ENCODE assay signal across 23 cellular contexts in the genomic region with DNA sequence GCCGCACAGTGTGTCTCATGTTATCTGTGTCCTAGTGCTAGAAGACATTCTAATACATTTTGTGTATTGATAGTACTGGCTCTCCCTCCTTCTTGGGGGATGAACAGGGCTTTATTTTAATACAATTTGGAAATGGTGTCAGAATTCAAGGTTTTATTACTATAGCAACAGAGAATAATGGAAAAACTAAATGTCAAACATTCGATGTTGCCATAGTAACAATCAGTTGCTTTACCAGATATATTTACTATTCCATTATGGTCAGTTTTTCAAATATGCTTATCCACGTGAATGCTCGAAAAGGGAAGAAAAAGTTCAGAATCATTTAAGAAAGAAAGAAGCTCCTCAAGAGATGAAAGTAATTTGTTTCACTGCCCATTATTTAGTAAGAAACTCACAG. TPM values are rescaled to one million over a fixed set of nuclear protein-coding genes. Genes with fewer than 3 reads are reported as not detected.
DNase-seq lines count a peak whose midpoint lies in the region; ATAC-seq, FAIRE-seq and TF ChIP-seq lines count a peak whose summit lies in the region.
"Had no signal": no experiment of that assay in that cellular context is flagged by ENCODE, and none has a peak within 500 bp of the region (broad histone marks: within the 10 kb centered on the region; RNA-seq: fewer than 3 reads in every experiment).

No MANE protein-coding gene starts in this region.

- no peak overlapping the region for H3K9ac ChIP-seq in K562 (ENCODE audit: insufficient read depth in 1 of 2, low read depth in 2 of 2, low read length in 2 of 2)

- TF ChIP-seq EP300 in K562 (IDR thresholded peaks at IDR 0.05; ENCODE audit: low read length) = no peak

- no peaks in the 10 kb centered on the region for H3K36me3 ChIP-seq in K562 (ENCODE audit: control insufficient read depth, insufficient read depth, low read length)
- H3K36me3 ChIP-seq: SJCRH30 had no signal

- POLR2A ChIA-PET in K562 (lab: Yijun Ruan, JAX) = no interaction called here

- no peaks in the 10 kb centered on the region for H3K9me1 ChIP-seq in K562 (ENCODE audit: control insufficient read depth, insufficient read depth, low read length)

- FAIRE-seq in K562 (lab: Jason Lieb, UNC) = no peak
- FAIRE-seq: GM12891, H54 had no signal

- ATAC-seq in K562 = no peak
- no peak for ATAC-seq in foreskin keratinocyte
- ATAC-seq in right cardiac atrium = no peak
- ATAC-seq in GM18909 (IDR thresholded peaks at IDR 0.05; ENCODE audit: poor library complexity, unreplicated experiment) = no peak
- no peak for ATAC-seq in HG03175 (IDR thresholded peaks at IDR 0.05; ENCODE audit: unreplicated experiment)
- ATAC-seq: Right ventricle myocardium inferior, SK-N-SH treated with all-trans-retinoic acid at 6 μM for 48 hours had no signal

- TF ChIP-seq POLR2A in K562 (conservative IDR thresholded peaks at IDR 0.05) = no peak

- H3K4me1 ChIP-seq in K562 (replicated peaks in 1 of 2; ENCODE audit: control insufficient read depth in 2 of 2, insufficient read depth in 2 of 2, low read length in 2 of 2) = no peaks in the 10 kb centered on the region
- H3K4me1 ChIP-seq in foreskin keratinocyte = peaks cover 7% of the 10 kb centered on the region
- H3K4me1 ChIP-seq in right cardiac atrium (ENCODE audit: control insufficient read depth, insufficient read depth, low read length) = no peaks in the 10 kb centered on the region
- H3K4me1 ChIP-seq: SJCRH30 had no signal

- no peaks in the 10 kb centered on the region for H3K36me3 Mint-ChIP-seq in progenitor cell of endocrine pancreas (ENCODE audit: insufficient read depth)

- no peak overlapping the region for H3K4me2 ChIP-seq in K562 (ENCODE audit: insufficient read depth, low read length)

- no peaks in the 10 kb centered on the region for H3K27me3 ChIP-seq in K562 (ENCODE audit: control insufficient read depth in 2 of 2, insufficient read depth in 2 of 2, low read length in 2 of 2)
- no peaks in the 10 kb centered on the region for H3K27me3 ChIP-seq in foreskin keratinocyte
- H3K27me3 ChIP-seq in right cardiac atrium (ENCODE audit: control insufficient read depth, insufficient read depth) = no peaks in the 10 kb centered on the region
- H3K27me3 ChIP-seq: SJCRH30 had no signal

- H3K79me2 ChIP-seq in K562 (ENCODE audit: control insufficient read depth, insufficient read depth, low read length) = no peaks in the 10 kb centered on the region

- no peak overlapping the region for H3K27ac ChIP-seq in K562 (ENCODE audit: extremely low read depth, low read depth, low read length)
- peak overlapping the region; percentile 76 for H3K27ac ChIP-seq in foreskin keratinocyte
- no peak overlapping the region for H3K27ac ChIP-seq in right cardiac atrium (ENCODE audit: low read length)
- H3K27ac ChIP-seq: SJCRH30 had no signal

- no peak overlapping the region for H3K4me3 ChIP-seq in K562
- H3K4me3 ChIP-seq in right cardiac atrium (ENCODE audit: low read length) = no peak overlapping the region
- H3K4me3 ChIP-seq: SJCRH30 had no signal

- peak overlapping the region; percentile 27 for H3K27ac Mint-ChIP-seq in progenitor cell of endocrine pancreas

- no peaks in the 10 kb centered on the region for H3K9me3 ChIP-seq in K562 (replicated peaks; ENCODE audit: control insufficient read depth, insufficient read depth, low read depth, low read length)
- H3K9me3 ChIP-seq in right cardiac atrium (ENCODE audit: control insufficient read depth, low read length) = no peaks in the 10 kb centered on the region
- H3K9me3 ChIP-seq: SJCRH30 had no signal

- in situ Hi-C loops in K562 (cut with MboI) = no loop called here

- no peaks in the 10 kb centered on the region for H4K20me1 ChIP-seq in K562 (replicated peaks; ENCODE audit: control insufficient read depth, insufficient read depth, low read length)

- WGBS in K562 (ENCODE audit: insufficient coverage, low coverage, missing lambda C conversion rate) = 7% methylated on average over 4 of the region's 4 CpGs
- WGBS in right cardiac atrium = 59% methylated on average over 4 of the region's 4 CpGs

- H3K4me3 Mint-ChIP-seq in progenitor cell of endocrine pancreas (ENCODE audit: low read depth) = no peak overlapping the region

- peak; percentile 3 for DNase-seq in NCI-H146 (lab: John Stamatoyannopoulos, UW)
- no peak for DNase-seq in K562 (ENCODE audit: extremely low read depth in 1 of 4, low spot score in 3 of 4)
- DNase-seq in foreskin keratinocyte = no peak
- DNase-seq in progenitor cell of endocrine pancreas (ENCODE audit: low spot score, unreplicated experiment) = no peak
- no peak for DNase-seq in right cardiac atrium
- DNase-seq: Calu3; DMS79 treated with DMSO at 0.1 percent for 48 hours; GF-D8; Kasumi-1; NCI-H1092 treated with DMSO at 0.1 percent for 48 hours; NCI-H1436; NCI-H1930; NCI-H446; NCI-H526; NK-92 treated with Interleukin-12 subunit alpha and Interleukin-12 subunit beta, amount 100 ng/mL, for 24 hours; PC-3; SJCRH30 had no signal

- no peaks in the 10 kb centered on the region for H3K27me3 Mint-ChIP-seq in progenitor cell of endocrine pancreas

- intact Hi-C loops in K562 (cut with micrococcal nuclease) = no loop called here
- intact Hi-C loops in right cardiac atrium (cut with DNase I) = no loop called here

- H2AFZ ChIP-seq in K562 (ENCODE audit: low read depth, low read length) = no peak overlapping the region

- peaks cover 12% of the 10 kb centered on the region for H3K9me3 Mint-ChIP-seq in progenitor cell of endocrine pancreas (ENCODE audit: low read depth)

- CTCF ChIA-PET in K562 (lab: Yijun Ruan, JAX; ENCODE audit: low intra/inter-chr PET ratio) = no interaction called here

- no peak for TF ChIP-seq RAD21 in K562 (CRISPR knock-in tag; conservative IDR thresholded peaks at IDR 0.05 in 1 of 2, IDR thresholded peaks at IDR 0.05 in 1 of 2)

- H3K4me1 Mint-ChIP-seq in progenitor cell of endocrine pancreas (ENCODE audit: low read depth) = peaks cover 14% of the 10 kb centered on the region

- no TSS peak for BruUV-seq in K562 (replicated peaks; lab: Mats Ljungman, UMichigan)

- no peak for TF ChIP-seq CTCF in K562 (IDR thresholded peaks at IDR 0.05 in 2 of 3, conservative IDR thresholded peaks at IDR 0.05 in 1 of 3; ENCODE audit: insufficient read depth in 2 of 3, low read depth in 1 of 3, low read length in 3 of 3)
- TF ChIP-seq CTCF in foreskin keratinocyte (conservative IDR thresholded peaks at IDR 0.05) = no peak
- TF ChIP-seq CTCF in progenitor cell of endocrine pancreas (IDR thresholded peaks at IDR 0.05; ENCODE audit: unreplicated experiment) = no peak

RNA-seq across cellular contexts. Expression of gene MSANTD4, which starts 8.6 kb away (rescaled TPM):
- total RNA-seq in K562 (2011; cell fraction: chromatin; rRNA removed; ENCODE audit: low replicate concordance) = 7.5 and 31.1 TPM in 2 replicates
- 4.7 and 6.4 TPM in 2 replicates for total RNA-seq in K562 (2011; cell fraction: nucleolus; rRNA removed)
- 12.5 and 14.7 TPM in 2 replicates for total RNA-seq in K562 (2011; cell fraction: nucleoplasm; rRNA removed)
- total RNA-seq in K562 (2014; rRNA removed) = 10.2 and 12.2 TPM in 2 replicates
- total RNA-seq in K562 (2014; rRNA removed; fragmentation: Illumina TruSeq; extraction: Trizol) = 16.4 and 18.2 TPM in 2 replicates
- 12.1 and 14.8 TPM in 2 replicates for total RNA-seq in K562 (2015; rRNA removed; fragmentation: Illumina TruSeq; extraction: Trizol)
- 9.2 and 9.9 TPM in 2 replicates for total RNA-seq in K562 (2021)
- 7.4 and 9.7 TPM in 2 replicates for polyA plus RNA-seq in K562 (2011; rRNA removed)
- 2.0 and 3.9 TPM in 2 replicates for polyA plus RNA-seq in K562 (2011; cell fraction: cytosol; rRNA removed)
- 7.3 and 8.1 TPM in 2 replicates for polyA plus RNA-seq in K562 (2011; cell fraction: nucleus; rRNA removed)
- polyA plus RNA-seq in K562 (2012) = 6.9 and 7.9 TPM in 2 replicates
- 9.7 and 10.5 TPM in 2 replicates for polyA plus RNA-seq in K562 (2014; fragmentation: Illumina TruSeq; extraction: Trizol)
- 1 to 10 TPM; 5.0 to 6.6 TPM for polyA plus RNA-seq in K562 (2014; fragmentation: Nextera tagmentation; extraction: Ambion mirVana)
- polyA plus RNA-seq in K562 (2014; rRNA removed) = 9.3 and 11.6 TPM in 2 replicates
- polyA minus RNA-seq in K562 (2011; rRNA and poly(A)+ RNA removed) = 13.9 and 16.8 TPM in 2 replicates
- 5.2 TPM in 2 replicates for polyA minus RNA-seq in K562 (2011; cell fraction: cytosol; rRNA and poly(A)+ RNA removed)
- polyA minus RNA-seq in K562 (2011; cell fraction: nucleus; rRNA and poly(A)+ RNA removed) = 11.3 and 19.5 TPM in 2 replicates
- total RNA-seq in foreskin keratinocyte = 14.4 and 15.0 TPM in 2 replicates
- polyA plus RNA-seq in foreskin keratinocyte = 4.9 and 5.9 TPM in 2 replicates
- 27.8 and 29.5 TPM in 2 replicates for total RNA-seq in progenitor cell of endocrine pancreas
- 10 to 100 TPM; 17.9 to 23.8 (median 19.5) TPM for total RNA-seq in right cardiac atrium
- polyA plus RNA-seq in right cardiac atrium = 9.9 TPM

RNA-seq across cellular contexts. Expression of gene KBTBD3, which starts 46.5 kb away (rescaled TPM):
- 7.4 and 15.5 TPM in 2 replicates for total RNA-seq in K562 (2011; cell fraction: chromatin; rRNA removed; ENCODE audit: low replicate concordance)
- total RNA-seq in K562 (2011; cell fraction: nucleolus; rRNA removed) = 3.2 and 9.5 TPM in 2 replicates
- total RNA-seq in K562 (2011; cell fraction: nucleoplasm; rRNA removed) = 13.0 and 18.8 TPM in 2 replicates
- total RNA-seq in K562 (2014; rRNA removed) = 4.2 and 7.8 TPM in 2 replicates
- total RNA-seq in K562 (2014; rRNA removed; fragmentation: Illumina TruSeq; extraction: Trizol) = 6.4 and 11.8 TPM in 2 replicates
- 4.9 and 5.7 TPM in 2 replicates for total RNA-seq in K562 (2015; rRNA removed; fragmentation: Illumina TruSeq; extraction: Trizol)
- 6.6 and 7.1 TPM in 2 replicates for total RNA-seq in K562 (2021)
- 12.7 and 17.4 TPM in 2 replicates for polyA plus RNA-seq in K562 (2011; rRNA removed)
- 1.2 and 2.0 TPM in 2 replicates for polyA plus RNA-seq in K562 (2011; cell fraction: cytosol; rRNA removed)
- 6.7 and 11.6 TPM in 2 replicates for polyA plus RNA-seq in K562 (2011; cell fraction: nucleus; rRNA removed)
- polyA plus RNA-seq in K562 (2012) = 4.7 and 6.1 TPM in 2 replicates
- polyA plus RNA-seq in K562 (2014; fragmentation: Illumina TruSeq; extraction: Trizol) = 4.6 and 5.1 TPM in 2 replicates
- 10 to 100 TPM; 28.2 to 31.2 TPM for polyA plus RNA-seq in K562 (2014; fragmentation: Nextera tagmentation; extraction: Ambion mirVana)
- polyA plus RNA-seq in K562 (2014; rRNA removed) = 4.3 and 6.7 TPM in 2 replicates
- 9.8 and 12.9 TPM in 2 replicates for polyA minus RNA-seq in K562 (2011; rRNA and poly(A)+ RNA removed)
- 1.8 TPM in 1 of 2 replicates, not detected in the other for polyA minus RNA-seq in K562 (2011; cell fraction: cytosol; rRNA and poly(A)+ RNA removed)
- 10.8 and 23.4 TPM in 2 replicates for polyA minus RNA-seq in K562 (2011; cell fraction: nucleus; rRNA and poly(A)+ RNA removed)
- 2.9 and 4.3 TPM in 2 replicates for total RNA-seq in foreskin keratinocyte
- 3.4 and 6.3 TPM in 2 replicates for polyA plus RNA-seq in foreskin keratinocyte
- 5.0 and 6.3 TPM in 2 replicates for total RNA-seq in progenitor cell of endocrine pancreas
- total RNA-seq in right cardiac atrium = 10 to 100 TPM in 3 of 4 donors, 1 to 10 TPM in 1; 7.9 to 14.4 (median 12.9) TPM
- polyA plus RNA-seq in right cardiac atrium = 6.8 TPM

RNA-seq across cellular contexts. Expression of gene AASDHPPT, which starts 46.9 kb away (rescaled TPM):
- 14.6 and 24.1 TPM in 2 replicates for total RNA-seq in K562 (2011; cell fraction: chromatin; rRNA removed; ENCODE audit: low replicate concordance)
- total RNA-seq in K562 (2011; cell fraction: nucleolus; rRNA removed) = 17.2 and 17.6 TPM in 2 replicates
- 18.5 and 25.4 TPM in 2 replicates for total RNA-seq in K562 (2011; cell fraction: nucleoplasm; rRNA removed)
- total RNA-seq in K562 (2014; rRNA removed) (59.4 and 61.4 TPM in 2 replicates), K562 (2014; rRNA removed; fragmentation: Illumina TruSeq; extraction: Trizol) (73.1 and 78.9 TPM in 2 replicates), K562 (2015; rRNA removed; fragmentation: Illumina TruSeq; extraction: Trizol) (64.5 and 67.1 TPM in 2 replicates), K562 (2021) (59.7 and 69.0 TPM in 2 replicates), foreskin keratinocyte (42.7 and 43.4 TPM in 2 replicates), progenitor cell of endocrine pancreas (56.7 and 60.4 TPM in 2 replicates), right cardiac atrium (10 to 100 TPM; 30.1 to 38.6 (median 34.1) TPM)
- polyA plus RNA-seq in K562 (2011; rRNA removed) (46.5 and 69.4 TPM in 2 replicates), K562 (2014; fragmentation: Illumina TruSeq; extraction: Trizol) (56.3 and 61.8 TPM in 2 replicates), K562 (2014; fragmentation: Nextera tagmentation; extraction: Ambion mirVana) (100 to 1,000 TPM in 1 of 2 experiments, 10 to 100 TPM in 1; 96.2 to 115 TPM), K562 (2014; rRNA removed) (48.0 and 48.7 TPM in 2 replicates), foreskin keratinocyte (16.0 and 20.5 TPM in 2 replicates), right cardiac atrium (26.0 TPM)
- polyA plus RNA-seq in K562 (2011; cell fraction: cytosol; rRNA removed) = 17.3 and 25.4 TPM in 2 replicates
- polyA plus RNA-seq in K562 (2011; cell fraction: nucleus; rRNA removed) = 18.9 and 19.1 TPM in 2 replicates
- polyA plus RNA-seq in K562 (2012) = 37.4 and 50.4 TPM in 2 replicates
- 55.1 and 58.5 TPM in 2 replicates for polyA minus RNA-seq in K562 (2011; rRNA and poly(A)+ RNA removed)
- 40.6 and 47.0 TPM in 2 replicates for polyA minus RNA-seq in K562 (2011; cell fraction: cytosol; rRNA and poly(A)+ RNA removed)
- 33.9 and 46.9 TPM in 2 replicates for polyA minus RNA-seq in K562 (2011; cell fraction: nucleus; rRNA and poly(A)+ RNA removed)
